In genomic region chr11:77882396-77882795, GRCh38 we compare ENCODE assay signal across 25 cellular contexts.
"Had no signal": no experiment of that assay in that cellular context is flagged by ENCODE, and none has a peak within 500 bp of the region (broad histone marks: within the 10 kb centered on the region; RNA-seq: fewer than 3 reads in every experiment).

No MANE protein-coding gene starts in this region.

- DNase-seq: effector memory CD4-positive, alpha-beta T cell; foreskin fibroblast; glutamatergic neuron; immature natural killer cell; left lung; lower lobe of right lung; mesenchymal stem cell; midbrain; nucleus accumbens; pancreas; right cardiac atrium; stimulated activated CD4-positive, alpha-beta T cell treated with anti-CD3 and anti-CD28 coated beads, Interleukin-2, amount 100 ng/mL, for 48 hours; stimulated activated CD8-positive, alpha-beta memory T cell treated with anti-CD3 and anti-CD28 coated beads, Interleukin-4, amount 100 ng/mL, for 48 hours; testis; upper lobe of right lung had no signal

- H3K27ac Mint-ChIP-seq: immature natural killer cell; natural killer cell treated with Interleukin-12 subunit alpha and Interleukin-12 subunit beta and Interleukin-15 and Interleukin-18, amount 100 ng/mL, for 72 hours; neural progenitor cell; stimulated activated memory B cell treated with anti-CD40 and anti-IgM and Interleukin-4, amounts not matched to agents 10 μg/mL and 1 μg/mL and 100 μg/mL, for 72 hours; stimulated activated naive CD8-positive, alpha-beta T cell treated with anti-CD3 and anti-CD28 coated beads, Interleukin-15, Interleukin-2, amounts not matched to agents 100 ng/mL and 50 ng/mL, for 24 hours had no signal

- H3K4me1 Mint-ChIP-seq: neural progenitor cell had no signal

- H3K4me3 ChIP-seq: gastroesophageal sphincter, left lung, lower lobe of right lung, neural progenitor cell, pancreas, smooth muscle cell, testis, tibial nerve, upper lobe of right lung, vagina had no signal

- ATAC-seq: esophagus mucosa; gastroesophageal sphincter; left lung; lower lobe of right lung; natural killer cell treated with Interleukin-12 subunit alpha and Interleukin-12 subunit beta and Interleukin-15 and Interleukin-18, amount 100 ng/mL, for 72 hours; pancreas; right cardiac atrium; stimulated activated memory B cell treated with anti-CD40 and anti-IgM and Interleukin-4, amounts not matched to agents 10 μg/mL and 1 μg/mL and 100 μg/mL, for 72 hours; upper lobe of right lung had no signal

- H3K9me3 Mint-ChIP-seq: immature natural killer cell; natural killer cell treated with Interleukin-12 subunit alpha and Interleukin-12 subunit beta and Interleukin-15 and Interleukin-18, amount 100 ng/mL, for 72 hours; neural progenitor cell; stimulated activated memory B cell treated with anti-CD40 and anti-IgM and Interleukin-4, amounts not matched to agents 10 μg/mL and 1 μg/mL and 100 μg/mL, for 72 hours; stimulated activated naive CD8-positive, alpha-beta T cell treated with anti-CD3 and anti-CD28 coated beads, Interleukin-15, Interleukin-2, amounts not matched to agents 100 ng/mL and 50 ng/mL, for 24 hours had no signal

- H3K4me3 Mint-ChIP-seq: immature natural killer cell; natural killer cell treated with Interleukin-12 subunit alpha and Interleukin-12 subunit beta and Interleukin-15 and Interleukin-18, amount 100 ng/mL, for 72 hours; neural progenitor cell; stimulated activated memory B cell treated with anti-CD40 and anti-IgM and Interleukin-4, amounts not matched to agents 10 μg/mL and 1 μg/mL and 100 μg/mL, for 72 hours; stimulated activated naive CD8-positive, alpha-beta T cell treated with anti-CD3 and anti-CD28 coated beads, Interleukin-15, Interleukin-2, amounts not matched to agents 100 ng/mL and 50 ng/mL, for 24 hours had no signal

- H3K27me3 Mint-ChIP-seq: natural killer cell treated with Interleukin-12 subunit alpha and Interleukin-12 subunit beta and Interleukin-15 and Interleukin-18, amount 100 ng/mL, for 72 hours; progenitor cell of endocrine pancreas; stimulated activated memory B cell treated with anti-CD40 and anti-IgM and Interleukin-4, amounts not matched to agents 10 μg/mL and 1 μg/mL and 100 μg/mL, for 72 hours; stimulated activated naive CD8-positive, alpha-beta T cell treated with anti-CD3 and anti-CD28 coated beads, Interleukin-15, Interleukin-2, amounts not matched to agents 100 ng/mL and 50 ng/mL, for 24 hours had no signal
